1 cellular context compared by ENCODE assay signal in the genomic region with DNA sequence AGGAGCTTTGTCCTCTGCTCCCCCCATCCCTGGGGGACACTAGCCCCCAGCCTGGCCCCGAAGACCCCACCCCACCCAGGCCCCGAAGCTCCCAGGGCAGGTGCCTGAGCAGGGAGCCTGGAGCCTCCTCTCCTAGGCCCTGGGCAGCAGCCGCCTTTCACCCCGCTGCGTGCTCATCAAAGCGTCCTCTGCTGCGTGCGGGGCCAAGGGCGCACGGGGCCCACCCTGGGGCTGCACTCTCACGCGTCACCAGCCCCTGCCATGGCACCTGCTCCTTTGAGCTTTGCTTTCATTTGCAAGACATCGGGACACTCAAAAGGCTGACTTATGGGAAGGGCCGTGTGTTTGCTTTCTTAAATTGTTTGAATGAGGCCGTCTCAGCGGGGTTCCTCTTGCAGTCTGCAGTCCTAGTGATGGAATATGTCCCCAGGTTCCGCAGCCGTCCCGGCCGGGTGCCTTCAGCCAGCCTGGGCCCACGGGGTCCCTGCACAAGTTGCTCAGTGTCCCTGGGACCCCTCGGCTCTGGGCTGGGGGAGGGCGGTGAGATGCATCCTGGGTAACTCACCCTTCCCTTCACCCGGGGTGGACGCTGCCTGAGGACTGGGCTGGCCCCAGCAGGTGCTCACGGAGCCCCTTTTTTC.
TF ChIP-seq lines count a peak whose summit lies in the region.

No MANE protein-coding gene starts in this region.

TF ChIP-seq in HCT116, 20 proteins besides CTCF, POLR2A, EP300 and RAD21 (continued from another document):
- TF ChIP-seq TCF7L2 (IDR thresholded peaks at IDR 0.05; ENCODE audit: borderline replicate concordance, extremely low read depth, insufficient read depth, insufficient read length) (no peak), CBX3 (IDR thresholded peaks at IDR 0.05; ENCODE audit: low read depth) (no peak), FOSL1 (IDR thresholded peaks at IDR 0.05; ENCODE audit: low read depth) (no peak), JUND (IDR thresholded peaks at IDR 0.05) (no peak), REST (IDR thresholded peaks at IDR 0.05; ENCODE audit: low read depth) (no peak), YY1 (IDR thresholded peaks at IDR 0.05; ENCODE audit: extremely low read depth, insufficient replicate concordance, low read depth, low read length) (no peak), EZH2phosphoT487 (IDR thresholded peaks at IDR 0.05; ENCODE audit: borderline replicate concordance) (no peak), ZFX (IDR thresholded peaks at IDR 0.05) (no peak), CEBPB (IDR thresholded peaks at IDR 0.05; ENCODE audit: low read depth) (no peak), SRF (IDR thresholded peaks at IDR 0.05; ENCODE audit: low read depth) (no peak)
- TF ChIP-seq, protein P1, sequence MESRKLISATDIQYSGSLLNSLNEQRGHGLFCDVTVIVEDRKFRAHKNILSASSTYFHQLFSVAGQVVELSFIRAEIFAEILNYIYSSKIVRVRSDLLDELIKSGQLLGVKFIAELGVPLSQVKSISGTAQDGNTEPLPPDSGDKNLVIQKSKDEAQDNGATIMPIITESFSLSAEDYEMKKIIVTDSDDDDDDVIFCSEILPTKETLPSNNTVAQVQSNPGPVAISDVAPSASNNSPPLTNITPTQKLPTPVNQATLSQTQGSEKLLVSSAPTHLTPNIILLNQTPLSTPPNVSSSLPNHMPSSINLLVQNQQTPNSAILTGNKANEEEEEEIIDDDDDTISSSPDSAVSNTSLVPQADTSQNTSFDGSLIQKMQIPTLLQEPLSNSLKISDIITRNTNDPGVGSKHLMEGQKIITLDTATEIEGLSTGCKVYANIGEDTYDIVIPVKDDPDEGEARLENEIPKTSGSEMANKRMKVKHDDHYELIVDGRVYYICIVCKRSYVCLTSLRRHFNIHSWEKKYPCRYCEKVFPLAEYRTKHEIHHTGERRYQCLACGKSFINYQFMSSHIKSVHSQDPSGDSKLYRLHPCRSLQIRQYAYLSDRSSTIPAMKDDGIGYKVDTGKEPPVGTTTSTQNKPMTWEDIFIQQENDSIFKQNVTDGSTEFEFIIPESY (IDR thresholded peaks at IDR 0.05; ENCODE audit: extremely low read depth, insufficient replicate concordance, low read length) = no peak
- TF ChIP-seq, protein P2, sequence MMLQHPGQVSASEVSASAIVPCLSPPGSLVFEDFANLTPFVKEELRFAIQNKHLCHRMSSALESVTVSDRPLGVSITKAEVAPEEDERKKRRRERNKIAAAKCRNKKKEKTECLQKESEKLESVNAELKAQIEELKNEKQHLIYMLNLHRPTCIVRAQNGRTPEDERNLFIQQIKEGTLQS (IDR thresholded peaks at IDR 0.05) = no peak
